In the genomic region with DNA sequence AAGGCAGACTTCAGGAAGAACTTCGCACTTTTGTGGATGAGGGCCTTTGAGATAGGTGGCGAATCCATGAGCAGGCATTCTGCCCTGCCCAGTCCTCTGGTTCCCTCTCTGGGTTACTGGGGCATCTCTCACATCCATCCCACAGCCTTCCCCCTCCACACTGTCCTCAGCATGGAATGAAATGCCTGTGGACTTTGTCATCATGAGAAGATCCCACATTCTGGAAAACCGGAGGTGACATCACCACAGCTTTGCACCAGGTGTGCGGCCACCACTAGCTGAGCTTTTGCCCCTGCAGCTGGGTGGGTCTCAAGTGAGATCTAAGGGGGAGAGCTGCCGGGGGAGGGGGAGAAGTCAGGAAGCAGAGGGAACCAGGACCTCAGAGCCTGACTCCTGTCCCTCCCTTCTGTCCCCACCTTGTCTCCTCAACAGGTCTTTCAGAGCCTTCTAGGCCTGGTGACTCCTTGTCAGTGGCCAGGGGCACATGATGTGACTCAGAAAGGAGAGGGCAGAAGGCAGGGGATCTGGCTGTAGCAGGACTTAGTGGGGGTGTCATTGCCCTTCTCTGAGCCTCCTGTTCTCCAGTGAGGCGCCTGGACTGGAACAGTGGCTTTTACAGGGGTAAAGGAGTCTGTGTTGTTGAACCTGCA, we compare ENCODE assay signal across 21 cellular contexts. TPM values are rescaled to one million over a fixed set of nuclear protein-coding genes. Genes with fewer than 3 reads are reported as not detected.
A peak's percentile ranks its signal among the peaks of the same experiment; 100 is the strongest.
DNase-seq lines count a peak whose midpoint lies in the region; ATAC-seq, FAIRE-seq and TF ChIP-seq lines count a peak whose summit lies in the region.
"Had no signal": no experiment of that assay in that cellular context is flagged by ENCODE, and none has a peak within 500 bp of the region (broad histone marks: within the 10 kb centered on the region; RNA-seq: fewer than 3 reads in every experiment).

No MANE protein-coding gene starts in this region.

- no peak overlapping the region for H3K9ac ChIP-seq in PC-3 (ENCODE audit: low read length)
- H3K9ac ChIP-seq: neural progenitor cell had no signal

- no peaks in the 10 kb centered on the region for H4K20me1 ChIP-seq in PC-3 (ENCODE audit: low read length)

- no peak overlapping the region for H3K4me3 ChIP-seq in A549
- no peak overlapping the region for H3K4me3 ChIP-seq in PC-3 (ENCODE audit: low read length)
- H3K4me3 ChIP-seq: HAP-1, heart right ventricle, neural progenitor cell, vagina had no signal

- BruUV-seq in PC-3 (replicated peaks; lab: Mats Ljungman, UMichigan) = no TSS peak

- H3K27ac Mint-ChIP-seq in glutamatergic neuron (ENCODE audit: unreplicated experiment) = peak overlapping the region; percentile 12
- H3K27ac Mint-ChIP-seq in activated T-cell treated with anti-CD3 and anti-CD28 coated beads, Interleukin-2, amount 50 U/mL, for 72 hours = no peak overlapping the region

- DNase-seq in A549 (ENCODE audit: low read depth in 1 of 2, low spot score in 1 of 2) (peak; percentile 44 to 60), H4 (ENCODE audit: low spot score) (peak; percentile 55), PC-3 (peak; percentile 54), glutamatergic neuron (no peak), amygdala (lab: John Stamatoyannopoulos, UW) (no peak), NCI-H1694 treated with DMSO at 0.1 percent for 48 hours (lab: John Stamatoyannopoulos, UW) (no peak)
- no peak for DNase-seq in activated T-cell treated with anti-CD3 and anti-CD28 coated beads, Interleukin-2, amount 50 U/mL, for 72 hours
- DNase-seq in effector CD4-positive, alpha-beta T cell = no peak
- DNase-seq: activated CD4-positive, alpha-beta T cell treated with anti-CD3 and anti-CD28 coated beads for 4 hours; activated naive CD4-positive, alpha-beta T cell; erythroblast; heart right ventricle; NCI-H1105; NCI-H2227 treated with DMSO at 0.1 percent for 48 hours; SHP77; T-helper 9 cell had no signal

- no peaks in the 10 kb centered on the region for H3K9me2 ChIP-seq in PC-3 (replicated peaks; ENCODE audit: low read length)

- H3K36me3 ChIP-seq in PC-3 (ENCODE audit: low read depth, low read length) = no peaks in the 10 kb centered on the region
- H3K36me3 ChIP-seq: HAP-1, heart right ventricle, neural progenitor cell, vagina had no signal

- H3K27me3 ChIP-seq in PC-3 (ENCODE audit: low read length) = 0 out of 2 replicates have a peak, but pooled peaks cover 5% of the 10 kb centered on the region
- H3K27me3 ChIP-seq: neural progenitor cell, vagina had no signal

- no peak for TF ChIP-seq POLR2A in A549 (IDR thresholded peaks at IDR 0.05; ENCODE audit: low read length)

- peaks cover 10% of the 10 kb centered on the region for H3K4me1 ChIP-seq in A549
- peaks cover 11% of the 10 kb centered on the region for H3K4me1 ChIP-seq in PC-3 (ENCODE audit: insufficient read depth, low read length)
- H3K4me1 ChIP-seq: HAP-1, neural progenitor cell had no signal

- peak overlapping the region; percentile 34 for H3K4me3 Mint-ChIP-seq in glutamatergic neuron (ENCODE audit: unreplicated experiment)
- H3K4me3 Mint-ChIP-seq in activated T-cell treated with anti-CD3 and anti-CD28 coated beads, Interleukin-2, amount 50 U/mL, for 72 hours = no peak overlapping the region
- H3K4me3 Mint-ChIP-seq: neural progenitor cell had no signal

- 54% methylated on average over 6 of the region's 6 CpGs for WGBS in A549 (ENCODE audit: missing lambda C conversion rate)

- H3K27me3 Mint-ChIP-seq in glutamatergic neuron (ENCODE audit: unreplicated experiment) = peaks cover 4% of the 10 kb centered on the region
- H3K27me3 Mint-ChIP-seq in activated T-cell treated with anti-CD3 and anti-CD28 coated beads, Interleukin-2, amount 50 U/mL, for 72 hours (ENCODE audit: low read depth) = peaks cover 31% of the 10 kb centered on the region

- ATAC-seq in A549 (peak; percentile 54 to 57), PC-3 (peak; percentile 37)
- no peak for ATAC-seq in activated T-cell treated with anti-CD3 and anti-CD28 coated beads, Interleukin-2, amount 50 U/mL, for 72 hours (replicated peaks in 1 of 2)
- ATAC-seq: heart right ventricle had no signal

- H3K4me2 ChIP-seq in A549 = no peak overlapping the region
- 0 out of 2 replicates have a peak overlapping the region, but pooled peaks have one; percentile 4 for H3K4me2 ChIP-seq in PC-3 (ENCODE audit: low read length)
- H3K4me2 ChIP-seq: neural progenitor cell had no signal

- TF ChIP-seq RAD21 in A549 (conservative IDR thresholded peaks at IDR 0.05 in 1 of 2, IDR thresholded peaks at IDR 0.05 in 1 of 2) = no peak

- CTCF ChIA-PET in A549 (lab: Yijun Ruan, JAX) = interaction anchor here (1.0 to 82.2 kb wide), 4 partner anchors 6 to 166 kb away, joined by 3 to 2613 read pairs (median 1312); a partner anchor contains a TSS
- CTCF ChIA-PET in PC-3 (lab: Charles Lee) = no interaction called here

- no peak overlapping the region for H2AFZ ChIP-seq in PC-3 (ENCODE audit: low read length)
- H2AFZ ChIP-seq: neural progenitor cell had no signal

- no peaks in the 10 kb centered on the region for H3K9me3 ChIP-seq in A549
- H3K9me3 ChIP-seq in PC-3 (ENCODE audit: low read length) = no peaks in the 10 kb centered on the region
- H3K9me3 ChIP-seq: HAP-1, heart right ventricle, vagina had no signal

- POLR2A ChIA-PET in A549 (lab: Yijun Ruan, JAX) (no interaction called here), PC-3 (lab: Charles Lee; ENCODE audit: unreplicated experiment) (no interaction called here)

- H3F3A ChIP-seq in PC-3 (ENCODE audit: low read length, unreplicated experiment) = no peaks in the 10 kb centered on the region

- H3K36me3 Mint-ChIP-seq in glutamatergic neuron (ENCODE audit: unreplicated experiment) = no peaks in the 10 kb centered on the region
- H3K36me3 Mint-ChIP-seq in activated T-cell treated with anti-CD3 and anti-CD28 coated beads, Interleukin-2, amount 50 U/mL, for 72 hours (ENCODE audit: insufficient read depth in 2 of 2) = no peaks in the 10 kb centered on the region
- H3K36me3 Mint-ChIP-seq: neural progenitor cell had no signal

- H3K9me3 Mint-ChIP-seq in glutamatergic neuron (ENCODE audit: unreplicated experiment) = no peaks in the 10 kb centered on the region
- H3K9me3 Mint-ChIP-seq in activated T-cell treated with anti-CD3 and anti-CD28 coated beads, Interleukin-2, amount 50 U/mL, for 72 hours = no peaks in the 10 kb centered on the region
- H3K9me3 Mint-ChIP-seq: neural progenitor cell had no signal

- peaks cover 16% of the 10 kb centered on the region for H3K4me1 Mint-ChIP-seq in glutamatergic neuron (ENCODE audit: low read depth, unreplicated experiment)
- H3K4me1 Mint-ChIP-seq in activated T-cell treated with anti-CD3 and anti-CD28 coated beads, Interleukin-2, amount 50 U/mL, for 72 hours (ENCODE audit: low read depth) = no peaks in the 10 kb centered on the region

- no peak for TF ChIP-seq CTCF in A549 (IDR thresholded peaks at IDR 0.05)
- no peak for TF ChIP-seq CTCF in PC-3 (conservative IDR thresholded peaks at IDR 0.05; ENCODE audit: low read depth, low read length)
- no peak for TF ChIP-seq CTCF in glutamatergic neuron (IDR thresholded peaks at IDR 0.05; ENCODE audit: partially characterized antibody, unreplicated experiment)

- no peak for FAIRE-seq in A549 (lab: Jason Lieb, UNC)
- FAIRE-seq: D721Med, keratinocyte had no signal

- H3K27ac ChIP-seq in A549 (no peak overlapping the region), PC-3 (ENCODE audit: low read length) (no peak overlapping the region)
- H3K27ac ChIP-seq: heart right ventricle, neural progenitor cell, vagina had no signal

- intact Hi-C loops in PC-3 (cut with micrococcal nuclease) = no loop called here

- no peaks in the 10 kb centered on the region for H3K79me2 ChIP-seq in PC-3 (ENCODE audit: low read length)

- TF ChIP-seq EP300 in A549 (IDR thresholded peaks at IDR 0.05) = no peak

TF ChIP-seq in A549, 52 proteins besides CTCF, POLR2A, EP300 and RAD21:
- no peak for TF ChIP-seq HOXB13 (CRISPR knock-in tag; IDR thresholded peaks at IDR 0.05; ENCODE audit: low read depth)
- no peak for TF ChIP-seq EHMT2 (IDR thresholded peaks at IDR 0.05; ENCODE audit: low read depth)
- TF ChIP-seq PHF8 (IDR thresholded peaks at IDR 0.05; ENCODE audit: borderline replicate concordance, low read depth) = no peak
- TF ChIP-seq HOXB5 (CRISPR knock-in tag; IDR thresholded peaks at IDR 0.05) = no peak
- no peak for TF ChIP-seq KDM5A (IDR thresholded peaks at IDR 0.05)
- TF ChIP-seq ZSCAN20 (CRISPR knock-in tag; IDR thresholded peaks at IDR 0.05) = no peak
- TF ChIP-seq CHD4 (IDR thresholded peaks at IDR 0.05; ENCODE audit: borderline replicate concordance) = no peak
TF ChIP-seq in A549: peak in this region for 0.

RNA-seq across cellular contexts. Expression of a gene that starts 40.0 kb away (rescaled TPM):
- 2.9 and 3.8 TPM in 2 replicates for polyA plus RNA-seq in A549 (2011; rRNA removed)
- 2.4 and 3.8 TPM in 2 replicates for polyA plus RNA-seq in A549 (2012; cell fraction: cytosol; rRNA removed)
- 10.0 and 12.6 TPM in 2 replicates for polyA plus RNA-seq in A549 (2012; cell fraction: nucleus; rRNA removed)
- polyA plus RNA-seq in A549 (2017; fragmentation: RNase III; extraction: RNeasy Plus Mini Kit Qiagen cat#74134 plus additional on column Dnase treatment) = 2.8 to 4.1 TPM (median 3.8 TPM) in 3 replicates
- polyA minus RNA-seq in A549 (2011; rRNA and poly(A)+ RNA removed) = 1.2 and 2.3 TPM in 2 replicates
- total RNA-seq in H4 (2014; rRNA removed; shearing (Covaris generic)) = 0.49 and 1.6 TPM in 2 replicates
- 0.35 and 0.44 TPM in 2 replicates for total RNA-seq in PC-3 (2014; rRNA removed)
- total RNA-seq in glutamatergic neuron (ENCODE audit: unreplicated experiment) = 0.29 TPM
- total RNA-seq in activated T-cell treated with anti-CD3 and anti-CD28 coated beads, Interleukin-2, amount 50 U/mL, for 72 hours = 1 to 10 TPM; 1.9 to 3.0 TPM

Comparison
In these comparisons a context has a peak if more than half of its experiments do, and no peak if none do; other contexts are left out.
1. ATAC-seq: peak in A549 (2 of 2) and PC-3 (single experiment); none in activated T-cell treated with anti-CD3 and anti-CD28 coated beads, Interleukin-2, amount 50 U/mL, for 72 hours (0 of 2).
2. DNase-seq: peak in A549 (2 of 2), H4 (single experiment) and PC-3 (single experiment); none in glutamatergic neuron (single experiment), amygdala (0 of 56), activated T-cell treated with anti-CD3 and anti-CD28 coated beads, Interleukin-2, amount 50 U/mL, for 72 hours (0 of 2), NCI-H1694 treated with DMSO at 0.1 percent for 48 hours (single experiment) and effector CD4-positive, alpha-beta T cell (single experiment).